Comparison of ENCODE assay signal across 1 cellular context in genomic region chr7:122886357-122887081, GRCh38.
TF ChIP-seq lines count a peak whose summit lies in the region.

CADPS2 (minus strand) TSS chr7:122886460; CDS start chr7:122886337, 123 bp downstream.

TF ChIP-seq in HEK293, 187 proteins besides CTCF, POLR2A, EP300 and RAD21 (continued from another document and continues in another):
- TF ChIP-seq ZNF571 (tag by site-specific recombination; IDR thresholded peaks at IDR 0.05) (no peak), ZNF112 (tag by site-specific recombination; IDR thresholded peaks at IDR 0.05) (no peak), ZNF114 (tag by site-specific recombination; IDR thresholded peaks at IDR 0.05) (no peak), ZSCAN30 (tag by site-specific recombination; IDR thresholded peaks at IDR 0.05) (peak; percentile 85; the same call in 1 of the 2 replicates), OVOL3 (tag by site-specific recombination; IDR thresholded peaks at IDR 0.05) (no peak), ZNF549 (tag by site-specific recombination; IDR thresholded peaks at IDR 0.05) (no peak), ZBTB1 (tag by site-specific recombination; IDR thresholded peaks at IDR 0.05) (no peak), ZNF510 (tag by site-specific recombination; IDR thresholded peaks at IDR 0.05; ENCODE audit: insufficient replicate concordance) (no peak), GLIS2 (tag by site-specific recombination; IDR thresholded peaks at IDR 0.05) (peak; percentile 66), ZNF843 (tag by site-specific recombination; IDR thresholded peaks at IDR 0.05) (no peak), PRDM10 (tag by site-specific recombination; IDR thresholded peaks at IDR 0.05) (peak; percentile 64), ZNF18 (tag by site-specific recombination; IDR thresholded peaks at IDR 0.05) (no peak), ZBTB20 (tag by site-specific recombination; IDR thresholded peaks at IDR 0.05) (peak; percentile 77), REST (tag by site-specific recombination; IDR thresholded peaks at IDR 0.05) (no peak), ZBTB44 (tag by site-specific recombination; IDR thresholded peaks at IDR 0.05) (peak; percentile 6; the same call in 1 of the 2 replicates), ZNF2 (tag by site-specific recombination; IDR thresholded peaks at IDR 0.05) (no peak), ZBTB17 (tag by site-specific recombination; IDR thresholded peaks at IDR 0.05) (peak; percentile 32; the same call in 1 of the 2 replicates), ZNF280C (tag by site-specific recombination; IDR thresholded peaks at IDR 0.05) (no peak), KLF1 (tag by site-specific recombination; IDR thresholded peaks at IDR 0.05) (peak; percentile 54; the same call in 1 of the 2 replicates), ZBTB26 (tag by site-specific recombination; optimal IDR thresholded peaks at IDR 0.05) (peak; percentile 83), ZNF610 (tag by site-specific recombination; IDR thresholded peaks at IDR 0.05; ENCODE audit: borderline replicate concordance) (0 out of 2 replicates have a peak, but pooled peaks have one; percentile 9), SCRT2 (tag by site-specific recombination; IDR thresholded peaks at IDR 0.05) (peak; percentile 100), ZNF513 (tag by site-specific recombination; IDR thresholded peaks at IDR 0.05) (no peak), ZNF654 (tag by site-specific recombination; IDR thresholded peaks at IDR 0.05; ENCODE audit: low read depth) (no peak), ZBTB48 (tag by site-specific recombination; IDR thresholded peaks at IDR 0.05) (peak; percentile 36; the same call in 1 of the 2 replicates), ZNF777 (tag by site-specific recombination; IDR thresholded peaks at IDR 0.05; ENCODE audit: borderline replicate concordance) (0 out of 2 replicates have a peak, but pooled peaks have one; percentile 24), MYNN (tag by site-specific recombination; IDR thresholded peaks at IDR 0.05; ENCODE audit: borderline replicate concordance) (no peak), ZNF548 (tag by site-specific recombination; IDR thresholded peaks at IDR 0.05) (no peak), ZNF214 (tag by site-specific recombination; IDR thresholded peaks at IDR 0.05; ENCODE audit: borderline replicate concordance) (no peak), ZNF155 (tag by site-specific recombination; IDR thresholded peaks at IDR 0.05) (no peak), ZBTB11 (tag by site-specific recombination; conservative IDR thresholded peaks at IDR 0.05; ENCODE audit: low read depth) (peak; percentile 65), ZNF670 (tag by site-specific recombination; IDR thresholded peaks at IDR 0.05; ENCODE audit: low read depth) (no peak), YY2 (tag by site-specific recombination; IDR thresholded peaks at IDR 0.05) (no peak), ZNF639 (tag by site-specific recombination; IDR thresholded peaks at IDR 0.05) (no peak), ZNF211 (tag by site-specific recombination; IDR thresholded peaks at IDR 0.05; ENCODE audit: low read depth) (no peak), ZNF629 (tag by site-specific recombination; IDR thresholded peaks at IDR 0.05) (no peak)
